14 cellular contexts compared by ENCODE assay signal in genomic region chr1:6998267-6998666, GRCh38.
DNase-seq lines count a peak whose midpoint lies in the region; ATAC-seq and TF ChIP-seq lines count a peak whose summit lies in the region.
"Had no signal": no experiment of that assay in that cellular context is flagged by ENCODE, and none has a peak within 500 bp of the region (broad histone marks: within the 10 kb centered on the region; RNA-seq: fewer than 3 reads in every experiment).

No MANE protein-coding gene starts in this region.

- POLR2A ChIA-PET in HEK293 (lab: Yijun Ruan, JAX), result no interaction called here

- H3K36me3 ChIP-seq in HEK293 (ENCODE audit: control insufficient read depth in 2 of 2, insufficient read depth in 1 of 2, low read length in 2 of 2), result no peaks in the 10 kb centered on the region

- ATAC-seq in omental fat pad (ENCODE audit: low FRiP score), result no peak
- ATAC-seq: stimulated activated naive CD8-positive, alpha-beta T cell treated with anti-CD3 and anti-CD28 coated beads, Interleukin-15, Interleukin-2, amounts not matched to agents 100 U/mL and 50 U/mL, for 24 hours had no signal

- no peak overlapping the region for H3K4me3 ChIP-seq in HEK293 (ENCODE audit: low read depth, low read length)

- no peaks in the 10 kb centered on the region for H3K9me3 ChIP-seq in HEK293 (ENCODE audit: control insufficient read depth, insufficient read depth, low read depth, low read length)

- TF ChIP-seq CTCF in HEK293 (tag by site-specific recombination; IDR thresholded peaks at IDR 0.05) (peak; percentile 65), omental fat pad (IDR thresholded peaks at IDR 0.05) (no peak)

- peak; percentile 63 for DNase-seq in 8988T
- peak; percentile 7 for DNase-seq in RPMI7951 (ENCODE audit: low read depth)
- DNase-seq in iPS DF 4.7 (ENCODE audit: extremely low read depth, low spot score), result peak; percentile 46
- no peak for DNase-seq in activated CD4-positive, alpha-beta T cell treated with anti-CD3 and anti-CD28 coated beads, Interleukin-2, amount 50 U/mL, for 4 hours
- no peak for DNase-seq in activated CD4-positive, CD25-positive, alpha-beta regulatory T cell treated with anti-CD3 and anti-CD28 coated beads, Interleukin-2, amount 50 U/mL, for 72 hours
- DNase-seq in stimulated activated CD4-positive, alpha-beta T cell treated with anti-CD3 and anti-CD28 coated beads, Interleukin-4, amount 100 ng/mL, for 24 hours, result no peak
- DNase-seq in omental fat pad (ENCODE audit: low spot score), result no peak
- DNase-seq: activated T-cell treated with anti-CD3 and anti-CD28 coated beads for 4 hours; amygdala; dermis blood vessel endothelial cell; NCI-H1048; stimulated activated CD4-positive, alpha-beta T cell treated with anti-CD3 and anti-CD28 coated beads, Interleukin-2, amount 100 ng/mL, for 24 hours; stimulated activated naive CD8-positive, alpha-beta T cell treated with anti-CD3 and anti-CD28 coated beads, Interleukin-15, Interleukin-2, amounts not matched to agents 100 U/mL and 50 U/mL, for 24 hours had no signal

- CTCF ChIA-PET in HEK293 (lab: Yijun Ruan, JAX), result no interaction called here

- no peak overlapping the region for H3K27ac ChIP-seq in HEK293 (ENCODE audit: extremely low read depth, low read depth, low read length)

- H3K4me1 ChIP-seq in HEK293 (ENCODE audit: control insufficient read depth, insufficient read depth, low read length), result no peaks in the 10 kb centered on the region

TF ChIP-seq in HEK293, 187 proteins besides CTCF, POLR2A, EP300 and RAD21:
- TF ChIP-seq KLF1 (tag by site-specific recombination; IDR thresholded peaks at IDR 0.05) (no peak), ZNF112 (tag by site-specific recombination; IDR thresholded peaks at IDR 0.05) (no peak), ZNF596 (tag by site-specific recombination; IDR thresholded peaks at IDR 0.05) (no peak), ZNF274 (IDR thresholded peaks at IDR 0.05; ENCODE audit: low read length) (no peak), ZNF274 (tag by site-specific recombination; IDR thresholded peaks at IDR 0.05; ENCODE audit: borderline replicate concordance) (no peak), KLF10 (tag by site-specific recombination; IDR thresholded peaks at IDR 0.05) (no peak), PBX3 (CRISPR knock-in tag; IDR thresholded peaks at IDR 0.05) (no peak), ZNF302 (tag by site-specific recombination; IDR thresholded peaks at IDR 0.05; ENCODE audit: low read depth) (no peak), ZNF792 (tag by site-specific recombination; IDR thresholded peaks at IDR 0.05) (no peak), ZNF600 (tag by site-specific recombination; IDR thresholded peaks at IDR 0.05) (no peak), ZBTB21 (tag by site-specific recombination; IDR thresholded peaks at IDR 0.05) (no peak), ZFP41 (tag by site-specific recombination; IDR thresholded peaks at IDR 0.05; ENCODE audit: borderline replicate concordance) (no peak)

Comparison
In these comparisons a context has a peak if more than half of its experiments do, and no peak if none do; other contexts are left out.
1. DNase-seq: peak in 8988T (single experiment), RPMI7951 (single experiment) and iPS DF 4.7 (single experiment); none in activated CD4-positive, alpha-beta T cell treated with anti-CD3 and anti-CD28 coated beads, Interleukin-2, amount 50 U/mL, for 4 hours (0 of 2), activated CD4-positive, CD25-positive, alpha-beta regulatory T cell treated with anti-CD3 and anti-CD28 coated beads, Interleukin-2, amount 50 U/mL, for 72 hours (single experiment), stimulated activated CD4-positive, alpha-beta T cell treated with anti-CD3 and anti-CD28 coated beads, Interleukin-4, amount 100 ng/mL, for 24 hours (single experiment) and omental fat pad (single experiment).